Comparison of ENCODE assay signal across 8 cellular contexts in genomic region chr16:73172621-73173312, GRCh38.
DNase-seq lines count a peak whose midpoint lies in the region; ATAC-seq and TF ChIP-seq lines count a peak whose summit lies in the region.

No MANE protein-coding gene starts in this region.

- TF ChIP-seq CTCF in endothelial cell (IDR thresholded peaks at IDR 0.05; ENCODE audit: unreplicated experiment) (peak; percentile 74), nephron (IDR thresholded peaks at IDR 0.05; ENCODE audit: unreplicated experiment in 3 of 3) (peak; percentile 51 to 56 (median 53))

- no peaks in the 10 kb centered on the region for H3K36me3 Mint-ChIP-seq in endothelial cell (ENCODE audit: low read depth, unreplicated experiment)
- no peaks in the 10 kb centered on the region for H3K36me3 Mint-ChIP-seq in nephron (ENCODE audit: low read depth)

- peaks cover 3% of the 10 kb centered on the region for H3K27me3 Mint-ChIP-seq in endothelial cell (ENCODE audit: unreplicated experiment)
- peaks cover 5% of the 10 kb centered on the region for H3K27me3 Mint-ChIP-seq in nephron (ENCODE audit: low read depth)

- peaks cover 48% of the 10 kb centered on the region for H3K4me1 Mint-ChIP-seq in endothelial cell (ENCODE audit: unreplicated experiment)
- peaks cover 77% of the 10 kb centered on the region for H3K4me1 Mint-ChIP-seq in nephron

- H3K9me3 Mint-ChIP-seq in endothelial cell (ENCODE audit: unreplicated experiment) (no peaks in the 10 kb centered on the region), nephron (no peaks in the 10 kb centered on the region)

- ATAC-seq in GM21717 (IDR thresholded peaks at IDR 0.05; ENCODE audit: unreplicated experiment), result no peak

- DNase-seq in DMS79 treated with DMSO at 0.1 percent for 48 hours (lab: John Stamatoyannopoulos, UW) (peak; percentile 63), NCI-H446 treated with DMSO at 0.1 percent for 48 hours (lab: John Stamatoyannopoulos, UW) (peak; percentile 71), endothelial cell (ENCODE audit: low spot score) (no peak), retina (no peak)
- no peak for DNase-seq in activated CD8-positive, alpha-beta memory T cell treated with anti-CD3 and anti-CD28 coated beads, Interleukin-2, amount 50 U/mL, for 48 hours
- no peak for DNase-seq in stimulated activated naive CD4-positive, alpha-beta T cell (lab: John Stamatoyannopoulos, UW)

- H3K27ac Mint-ChIP-seq in endothelial cell (ENCODE audit: unreplicated experiment) (peak overlapping the region; percentile 80), nephron (peak overlapping the region; percentile 95 to 97 (median 95))

- H3K4me3 Mint-ChIP-seq in endothelial cell (ENCODE audit: unreplicated experiment), result no peak overlapping the region
- H3K4me3 Mint-ChIP-seq in nephron, result peak overlapping the region; percentile 2 to 33 (median 31)

Comparison
In these comparisons a context has a peak if more than half of its experiments do, and no peak if none do; other contexts are left out.
1. DNase-seq: peak in DMS79 treated with DMSO at 0.1 percent for 48 hours (single experiment) and NCI-H446 treated with DMSO at 0.1 percent for 48 hours (single experiment); none in endothelial cell (single experiment), retina (single experiment), activated CD8-positive, alpha-beta memory T cell treated with anti-CD3 and anti-CD28 coated beads, Interleukin-2, amount 50 U/mL, for 48 hours (single experiment) and stimulated activated naive CD4-positive, alpha-beta T cell (0 of 6).